2 cellular contexts compared by ENCODE assay signal in the genomic region with DNA sequence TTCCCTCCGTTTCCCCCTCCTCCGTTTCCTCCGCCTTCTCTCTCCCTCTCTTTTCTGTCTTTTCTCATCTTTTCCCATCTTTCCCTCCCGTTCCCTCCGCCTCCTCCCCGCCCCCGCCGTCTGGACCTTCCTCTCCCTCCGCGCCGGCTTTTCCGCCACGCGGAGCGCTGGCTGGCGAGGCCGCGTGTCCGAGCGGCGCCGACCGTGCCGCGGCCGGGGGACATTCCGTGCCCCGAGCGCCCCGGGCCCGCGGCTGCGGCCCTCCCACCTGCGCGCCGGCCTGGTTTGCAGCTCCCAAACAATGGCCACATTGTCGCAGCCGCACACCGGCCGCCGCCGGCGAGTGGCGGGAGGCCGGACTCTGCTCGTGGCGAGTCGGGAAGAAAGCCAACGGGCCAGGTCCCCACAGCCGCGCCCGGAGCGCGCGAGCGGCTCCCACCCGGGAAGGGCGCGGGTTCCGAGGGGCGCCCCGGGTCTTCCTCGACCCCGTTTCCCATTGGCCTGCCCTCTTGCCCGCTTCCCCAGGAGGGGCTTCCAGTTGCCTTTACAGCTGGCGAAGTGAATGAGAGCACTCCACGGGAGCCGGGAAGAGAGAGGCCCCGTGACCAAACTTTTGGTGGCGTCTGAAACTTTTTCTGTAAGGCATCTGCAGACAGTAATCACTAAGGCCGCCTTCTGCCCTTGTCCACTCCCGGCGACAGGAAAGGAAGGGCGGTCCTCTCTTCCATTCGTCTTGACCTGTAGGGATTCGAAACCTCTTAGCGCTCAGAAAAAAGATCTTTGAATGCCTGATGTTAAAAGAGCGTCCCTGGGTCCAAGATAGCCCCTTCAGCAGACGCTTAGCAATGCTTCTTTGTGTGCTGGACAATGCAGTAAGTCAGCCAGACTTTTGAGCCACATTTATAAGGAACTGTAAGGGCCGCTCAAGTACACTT.
TF ChIP-seq lines count a peak whose summit lies in the region.

No MANE protein-coding gene starts in this region.

TF ChIP-seq in A549, 52 proteins besides CTCF, POLR2A, EP300 and RAD21:
- TF ChIP-seq PHF8 (IDR thresholded peaks at IDR 0.05; ENCODE audit: borderline replicate concordance, low read depth) (peak; percentile 45; the same call in 1 of the 2 replicates), NFE2L2 (conservative IDR thresholded peaks at IDR 0.05; ENCODE audit: low read length) (no peak), E2F6 (IDR thresholded peaks at IDR 0.05; ENCODE audit: borderline replicate concordance, low read depth) (peak; percentile 38), MAX (IDR thresholded peaks at IDR 0.05) (peak; percentile 75)

TF ChIP-seq in IMR-90, 13 proteins besides CTCF, POLR2A, EP300 and RAD21:
- TF ChIP-seq RFX5 (IDR thresholded peaks at IDR 0.05; ENCODE audit: low read depth, low read length) (no peak), FOS (IDR thresholded peaks at IDR 0.05; ENCODE audit: low read depth, low read length) (no peak), MAZ (IDR thresholded peaks at IDR 0.05; ENCODE audit: borderline replicate concordance, low read depth, low read length) (no peak), SMC3 (IDR thresholded peaks at IDR 0.05; ENCODE audit: low read depth, low read length) (no peak), USF2 (IDR thresholded peaks at IDR 0.05; ENCODE audit: low read depth, low read length) (no peak; the same call in 1 of the 2 replicates), MAFK (IDR thresholded peaks at IDR 0.05; ENCODE audit: low read depth, low read length) (no peak)
